In genomic region chr11:2643746-2644145, GRCh38 we compare ENCODE assay signal across 2 cellular contexts.
A peak's percentile ranks its signal among the peaks of the same experiment; 100 is the strongest.
TF ChIP-seq lines count a peak whose summit lies in the region.

No MANE protein-coding gene starts in this region.

TF ChIP-seq in HepG2, 621 proteins besides CTCF, POLR2A, EP300 and RAD21 (continued from another document):
- TF ChIP-seq SP1 (IDR thresholded peaks at IDR 0.05) (no peak), SP1 (CRISPR knock-in tag; IDR thresholded peaks at IDR 0.05) (no peak), ZNF567 (CRISPR knock-in tag; IDR thresholded peaks at IDR 0.05; ENCODE audit: borderline replicate concordance) (no peak), RCOR2 (CRISPR knock-in tag; IDR thresholded peaks at IDR 0.05) (no peak), AGO2 (optimal IDR thresholded peaks at IDR 0.05; ENCODE audit: low read depth, low read length) (peak; percentile 14), POLR2G (IDR thresholded peaks at IDR 0.05; ENCODE audit: low read depth, low read length) (peak; percentile 60), ZNF773 (CRISPR knock-in tag; IDR thresholded peaks at IDR 0.05; ENCODE audit: borderline replicate concordance) (no peak), AHR (CRISPR knock-in tag; IDR thresholded peaks at IDR 0.05) (no peak), MLXIP (CRISPR knock-in tag; IDR thresholded peaks at IDR 0.05; ENCODE audit: borderline replicate concordance) (no peak), RBM22 (optimal IDR thresholded peaks at IDR 0.05; ENCODE audit: low read length) (peak; percentile 34), YEATS2 (CRISPR knock-in tag; IDR thresholded peaks at IDR 0.05; ENCODE audit: borderline replicate concordance) (no peak), POLR2AphosphoS5 (IDR thresholded peaks at IDR 0.05; ENCODE audit: low read depth, low read length) (peak; percentile 38; the same call in 1 of the 2 replicates)

TF ChIP-seq in liver, 16 proteins besides CTCF, POLR2A, EP300 and RAD21:
- TF ChIP-seq REST (IDR thresholded peaks at IDR 0.05) (no peak), FOXA2 (IDR thresholded peaks at IDR 0.05) (no peak), GABPA (IDR thresholded peaks at IDR 0.05 in 1 of 2, conservative IDR thresholded peaks at IDR 0.05 in 1 of 2) (no peak), EGR1 (IDR thresholded peaks at IDR 0.05; ENCODE audit: low read depth in 2 of 2) (no peak), SP1 (IDR thresholded peaks at IDR 0.05) (no peak), YY1 (IDR thresholded peaks at IDR 0.05) (no peak), FOXA1 (IDR thresholded peaks at IDR 0.05) (no peak), ZBTB33 (IDR thresholded peaks at IDR 0.05) (no peak), ATF3 (IDR thresholded peaks at IDR 0.05) (no peak), HNF4G (IDR thresholded peaks at IDR 0.05) (no peak), TAF1 (conservative IDR thresholded peaks at IDR 0.05) (no peak), HNF4A (conservative IDR thresholded peaks at IDR 0.05) (no peak)
